ENCODE assay signal across 8 cellular contexts in the genomic region with DNA sequence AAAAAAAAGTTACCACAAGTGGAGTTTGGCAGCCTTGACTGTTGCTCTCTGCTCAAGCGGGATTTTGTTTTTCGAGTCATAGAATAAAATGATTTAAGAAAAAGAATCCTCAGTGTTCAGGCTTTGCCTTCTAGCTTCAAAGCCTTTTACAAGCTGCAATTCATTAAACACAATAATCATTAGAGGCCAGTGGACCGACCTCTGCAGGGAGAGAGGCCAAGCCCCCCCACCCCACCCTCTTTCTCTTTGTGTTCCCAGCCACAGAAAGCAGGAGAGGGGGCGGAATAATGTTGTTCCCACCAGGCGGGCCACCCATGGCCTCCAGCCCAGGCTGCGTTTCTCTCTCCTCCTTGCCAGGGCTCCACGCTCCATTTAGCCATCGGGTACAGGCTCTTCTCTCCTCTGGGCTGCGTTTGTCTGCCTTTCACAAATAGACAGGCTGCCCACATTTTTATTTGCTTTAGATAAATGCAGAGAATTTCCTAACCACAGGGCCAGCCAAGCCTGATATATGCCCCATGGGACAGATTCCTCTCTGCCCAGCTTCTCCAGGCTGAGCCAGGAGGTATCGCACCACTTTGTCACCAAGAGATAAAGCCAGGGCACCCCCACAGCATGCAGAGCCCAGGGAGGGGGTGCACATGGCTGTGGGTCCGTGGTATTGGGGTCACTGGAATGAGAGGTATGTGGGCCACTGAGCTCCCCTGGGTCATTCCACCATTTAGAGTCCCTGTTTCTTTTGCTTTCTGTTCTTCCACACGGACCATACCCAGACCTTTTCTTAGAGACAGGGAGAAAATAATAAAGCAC.
DNase-seq lines count a peak whose midpoint lies in the region; ATAC-seq, FAIRE-seq and TF ChIP-seq lines count a peak whose summit lies in the region.

No MANE protein-coding gene starts in this region.

- no peak overlapping the region for H3K4me3 ChIP-seq in fibroblast of pulmonary artery (replicated peaks; ENCODE audit: low read depth, low read length)
- H3K4me3 ChIP-seq in pancreas: peak overlapping the region in 2 of 4 donors; percentile 8 to 22

- DNase-seq in COLO668 (lab: John Stamatoyannopoulos, UW; ENCODE audit: unreplicated experiment) (peak; percentile 49), NCI-H446 (lab: John Stamatoyannopoulos, UW) (peak; percentile 69 to 88), fibroblast of pulmonary artery (ENCODE audit: low read depth) (peak; percentile 45), pancreas (peak in 3 of 6 donors; percentile 5 to 43 (median 24)), HUDEP-2 (lab: John Stamatoyannopoulos, UW; ENCODE audit: unreplicated experiment in 76 of 76) (no peak), GM10266 (ENCODE audit: extremely low spot score) (no peak)

- TF ChIP-seq CTCF in fibroblast of pulmonary artery (IDR thresholded peaks at IDR 0.05; ENCODE audit: low read length, missing control alignments): no peak
- no peak for TF ChIP-seq CTCF in pancreas (IDR thresholded peaks at IDR 0.05)
- no peak for TF ChIP-seq CTCF in GM10266 (IDR thresholded peaks at IDR 0.05; ENCODE audit: control insufficient read depth, insufficient read depth, low read depth, missing control alignments)

- peaks cover 9 to 15% (median 11%) of the 10 kb centered on the region in 3 donors for H3K4me1 ChIP-seq in pancreas

- intact Hi-C loops in pancreas (cut with DNase I): no loop called here

- no peaks in the 10 kb centered on the region for H3K27me3 ChIP-seq in pancreas

- peak overlapping the region in 3 of 4 donors; percentile 24 to 40 (median 36) for H3K27ac ChIP-seq in pancreas

- ATAC-seq in pancreas: peak; percentile 77 to 93 (median 86)
- no peak for ATAC-seq in GM21619 (IDR thresholded peaks at IDR 0.05; ENCODE audit: unreplicated experiment)
- ATAC-seq in HG02852 (IDR thresholded peaks at IDR 0.05; ENCODE audit: unreplicated experiment): no peak

- WGBS in pancreas, 2 donors: 9% methylated on average over 12 of the region's 12 CpGs

- no peaks in the 10 kb centered on the region for H3K36me3 ChIP-seq in pancreas

- no peaks in the 10 kb centered on the region for H3K9me3 ChIP-seq in pancreas

- no peak for FAIRE-seq in pancreas (lab: Jason Lieb, UNC)

Comparison
In these comparisons a context has a peak if more than half of its experiments do, and no peak if none do; other contexts are left out.
1. DNase-seq: peak in COLO668 (single experiment), NCI-H446 (2 of 2) and fibroblast of pulmonary artery (single experiment); none in HUDEP-2 (0 of 76) and GM10266 (single experiment).
2. ATAC-seq: peak in pancreas (4 of 4); none in GM21619 (single experiment) and HG02852 (single experiment).